In genomic region chr7:47573758-47574472, GRCh38 we compare ENCODE assay signal across 9 cellular contexts. TPM values are rescaled to one million over a fixed set of nuclear protein-coding genes. Genes with fewer than 3 reads are reported as not detected.
DNase-seq lines count a peak whose midpoint lies in the region; ATAC-seq and TF ChIP-seq lines count a peak whose summit lies in the region.
"Had no signal": no experiment of that assay in that cellular context is flagged by ENCODE, and none has a peak within 500 bp of the region (broad histone marks: within the 10 kb centered on the region; RNA-seq: fewer than 3 reads in every experiment).

No MANE protein-coding gene starts in this region.

- ATAC-seq in GM18907 (IDR thresholded peaks at IDR 0.05; ENCODE audit: unreplicated experiment) = no peak
- ATAC-seq: left cardiac atrium had no signal

- H3K36me3 ChIP-seq in tibial artery = no peaks in the 10 kb centered on the region

- DNase-seq in HT1080 (ENCODE audit: low read depth) (peak; percentile 40), amniotic epithelial cell (ENCODE audit: low read depth) (peak; percentile 89), tibial artery (peak in 1 of 2 donors; percentile 80), NCI-H2081 treated with DMSO at 0.1 percent for 48 hours (lab: John Stamatoyannopoulos, UW) (no peak)
- no peak for DNase-seq in central memory CD4-positive, alpha-beta T cell
- DNase-seq: activated CD4-positive, CD25-positive, alpha-beta regulatory T cell treated with anti-CD3 and anti-CD28 coated beads, Interleukin-2, amount 50 U/mL, for 72 hours; left cardiac atrium had no signal

- H3K9me3 ChIP-seq in tibial artery = no peaks in the 10 kb centered on the region

- intact Hi-C loops in tibial artery (cut with DNase I; ENCODE audit: low total_unique reads) = loop anchor here (10.0 kb wide), 1 partner anchor 119 kb away; no protein-coding TSS in a partner anchor

- H3K27me3 ChIP-seq in layer of hippocampus (ENCODE audit: control insufficient read depth, insufficient read depth, low read length) (no peaks in the 10 kb centered on the region), tibial artery (no peaks in the 10 kb centered on the region)

- H3K4me1 ChIP-seq in tibial artery = peaks cover 0 to 100% (median 79%) of the 10 kb centered on the region in 4 donors

- H3K27ac ChIP-seq in layer of hippocampus (ENCODE audit: low read depth, low read length) (peak overlapping the region; percentile 21), tibial artery (peak overlapping the region; percentile 80 to 82)

- no peak for TF ChIP-seq CTCF in tibial artery (IDR thresholded peaks at IDR 0.05)

- no peak overlapping the region for H3K4me3 ChIP-seq in tibial artery

RNA-seq across cellular contexts. Expression of gene TNS3, which starts 8.0 kb away (rescaled TPM):
- total RNA-seq in HT1080 (2014; rRNA removed; shearing (Covaris generic)) = 32.6 and 38.2 TPM in 2 replicates
- 15.1 and 17.2 TPM in 2 replicates for polyA plus RNA-seq in HT1080 (2015; cell fraction: cytosol; rRNA removed)
- 41.0 and 45.0 TPM in 2 replicates for polyA plus RNA-seq in HT1080 (2015; cell fraction: nucleus; rRNA removed)

Comparison
In these comparisons a context has a peak if more than half of its experiments do, and no peak if none do; other contexts are left out.
1. DNase-seq: peak in HT1080 (single experiment) and amniotic epithelial cell (single experiment); none in NCI-H2081 treated with DMSO at 0.1 percent for 48 hours (single experiment) and central memory CD4-positive, alpha-beta T cell (single experiment).